In the genomic region with DNA sequence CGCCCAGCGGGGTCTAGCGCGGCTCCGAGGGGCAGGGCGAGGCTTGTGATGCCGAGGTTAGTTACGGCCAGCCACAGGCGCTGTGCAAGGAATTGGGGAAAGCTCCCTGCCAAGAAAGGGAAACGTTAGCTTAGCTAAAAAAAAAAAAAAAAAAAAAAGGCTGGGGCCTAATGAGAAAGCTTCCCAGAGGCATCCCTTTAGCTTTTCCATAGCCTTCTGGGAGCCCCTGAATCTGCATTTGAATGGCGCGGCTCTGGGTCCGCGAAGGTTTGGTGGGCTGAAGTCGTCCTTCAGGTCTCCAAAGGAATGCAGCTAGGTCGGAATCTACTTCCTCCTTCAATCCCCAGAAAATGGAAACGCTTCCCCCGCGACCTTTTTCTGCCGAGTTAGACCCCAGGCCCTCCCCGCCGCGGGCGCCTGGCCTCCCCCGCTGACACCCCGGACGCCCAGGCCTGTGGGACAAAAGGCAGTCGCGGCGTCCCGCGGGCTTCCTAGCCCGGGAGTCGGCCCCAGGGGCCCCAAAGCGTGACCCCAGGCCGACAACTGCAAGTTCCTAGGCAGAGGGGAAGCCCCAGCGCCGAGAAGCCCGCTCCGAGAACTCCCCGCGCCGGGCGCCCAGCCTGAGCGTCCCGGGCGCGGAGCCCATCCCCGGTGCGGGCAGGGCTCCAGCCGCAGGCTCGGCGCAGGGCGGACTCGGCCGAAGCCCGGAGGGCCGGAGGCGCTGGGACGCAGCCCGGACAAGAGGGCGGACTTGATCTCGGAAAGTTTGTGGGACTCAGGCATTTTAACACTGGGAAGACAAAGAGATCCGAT, we compare ENCODE assay signal across 8 cellular contexts. TPM values are rescaled to one million over a fixed set of nuclear protein-coding genes. Genes with fewer than 3 reads are reported as not detected.
DNase-seq lines count a peak whose midpoint lies in the region; ATAC-seq lines count a peak whose summit lies in the region.

No MANE protein-coding gene starts in this region.

- H3K36me3 Mint-ChIP-seq in activated T-cell treated with anti-CD3 and anti-CD28 coated beads, Interleukin-2, amount 50 U/mL, for 24 hours (ENCODE audit: low read depth), result no peaks in the 10 kb centered on the region
- H3K36me3 Mint-ChIP-seq in activated naive CD8-positive, alpha-beta T cell treated with anti-CD3 and anti-CD28 coated beads for 36 hours, result no peaks in the 10 kb centered on the region

- peak; percentile 54 to 67 for ATAC-seq in left cardiac atrium
- no peak for ATAC-seq in HG03342 (IDR thresholded peaks at IDR 0.05; ENCODE audit: unreplicated experiment)
- no peak for ATAC-seq in HG03159 (IDR thresholded peaks at IDR 0.05; ENCODE audit: unreplicated experiment)

- DNase-seq in activated T-cell treated with anti-CD3 and anti-CD28 coated beads, Interleukin-2, amount 50 U/mL, for 24 hours, result no peak
- no peak for DNase-seq in activated T-cell treated with anti-CD3 and anti-CD28 coated beads, Interleukin-2, amount 50 U/mL, for 1 hour
- DNase-seq in activated naive CD8-positive, alpha-beta T cell treated with anti-CD3 and anti-CD28 coated beads for 36 hours, result no peak
- DNase-seq in left cardiac atrium, result peak; percentile 56
- peak; percentile 84 for DNase-seq in posterior vena cava (ENCODE audit: low spot score)
- no peak for DNase-seq in superior temporal gyrus (ENCODE audit: extremely low spot score)

- H3K4me1 Mint-ChIP-seq in activated T-cell treated with anti-CD3 and anti-CD28 coated beads, Interleukin-2, amount 50 U/mL, for 24 hours (ENCODE audit: low read depth), result peaks cover 21% of the 10 kb centered on the region
- H3K4me1 Mint-ChIP-seq in activated naive CD8-positive, alpha-beta T cell treated with anti-CD3 and anti-CD28 coated beads for 36 hours, result peaks cover 15% of the 10 kb centered on the region

- peaks cover 5% of the 10 kb centered on the region for H3K9me3 Mint-ChIP-seq in activated T-cell treated with anti-CD3 and anti-CD28 coated beads, Interleukin-2, amount 50 U/mL, for 24 hours
- no peaks in the 10 kb centered on the region for H3K9me3 Mint-ChIP-seq in activated naive CD8-positive, alpha-beta T cell treated with anti-CD3 and anti-CD28 coated beads for 36 hours

- no peak overlapping the region for H3K27ac Mint-ChIP-seq in activated T-cell treated with anti-CD3 and anti-CD28 coated beads, Interleukin-2, amount 50 U/mL, for 24 hours
- H3K27ac Mint-ChIP-seq in activated naive CD8-positive, alpha-beta T cell treated with anti-CD3 and anti-CD28 coated beads for 36 hours, result no peak overlapping the region

- intact Hi-C loops in left cardiac atrium (cut with DNase I), result loop anchor here in 1 of 2 donors (5.0 kb wide), 1 partner anchor 47 kb away; no protein-coding TSS in a partner anchor
- intact Hi-C loops in posterior vena cava (cut with DNase I), result loop anchor here (10.0 kb wide), 3 partner anchors 49 to 221 kb away; no protein-coding TSS in a partner anchor

- peaks cover 72% of the 10 kb centered on the region for H3K27me3 Mint-ChIP-seq in activated T-cell treated with anti-CD3 and anti-CD28 coated beads, Interleukin-2, amount 50 U/mL, for 24 hours
- H3K27me3 Mint-ChIP-seq in activated naive CD8-positive, alpha-beta T cell treated with anti-CD3 and anti-CD28 coated beads for 36 hours, result peaks cover 69% of the 10 kb centered on the region

- H3K4me3 Mint-ChIP-seq in activated T-cell treated with anti-CD3 and anti-CD28 coated beads, Interleukin-2, amount 50 U/mL, for 24 hours, result peak overlapping the region; percentile 50
- H3K4me3 Mint-ChIP-seq in activated naive CD8-positive, alpha-beta T cell treated with anti-CD3 and anti-CD28 coated beads for 36 hours, result peak overlapping the region; percentile 15

RNA-seq across cellular contexts. Expression of gene FAT1, which starts 0.6 kb away (rescaled TPM):
- total RNA-seq in activated naive CD8-positive, alpha-beta T cell treated with anti-CD3 and anti-CD28 coated beads for 36 hours, result under 1 TPM in 1 of 2 experiments, not detected in 1; 0.02 TPM
- total RNA-seq in left cardiac atrium (10 to 100 TPM; 66.0 to 67.8 TPM), posterior vena cava (10 to 100 TPM; 75.5 to 85.9 TPM)

Comparison
In these comparisons a context has a peak if more than half of its experiments do, and no peak if none do; other contexts are left out.
1. DNase-seq: peak in left cardiac atrium (single experiment) and posterior vena cava (single experiment); none in activated T-cell treated with anti-CD3 and anti-CD28 coated beads, Interleukin-2, amount 50 U/mL, for 24 hours (single experiment), activated T-cell treated with anti-CD3 and anti-CD28 coated beads, Interleukin-2, amount 50 U/mL, for 1 hour (single experiment), activated naive CD8-positive, alpha-beta T cell treated with anti-CD3 and anti-CD28 coated beads for 36 hours (single experiment) and superior temporal gyrus (single experiment).
2. ATAC-seq: peak in left cardiac atrium (2 of 2); none in HG03342 (single experiment) and HG03159 (single experiment).
3. RNA of gene FAT1, which starts 0.6 kb away (total RNA-seq): 75.5 to 85.9 TPM in posterior vena cava and 66.0 to 67.8 TPM in left cardiac atrium; 0.02 TPM in activated naive CD8-positive, alpha-beta T cell treated with anti-CD3 and anti-CD28 coated beads for 36 hours; every median in the first group is over 10 times any median in the second.